ENCODE assay signal across 8 cellular contexts in the genomic region with DNA sequence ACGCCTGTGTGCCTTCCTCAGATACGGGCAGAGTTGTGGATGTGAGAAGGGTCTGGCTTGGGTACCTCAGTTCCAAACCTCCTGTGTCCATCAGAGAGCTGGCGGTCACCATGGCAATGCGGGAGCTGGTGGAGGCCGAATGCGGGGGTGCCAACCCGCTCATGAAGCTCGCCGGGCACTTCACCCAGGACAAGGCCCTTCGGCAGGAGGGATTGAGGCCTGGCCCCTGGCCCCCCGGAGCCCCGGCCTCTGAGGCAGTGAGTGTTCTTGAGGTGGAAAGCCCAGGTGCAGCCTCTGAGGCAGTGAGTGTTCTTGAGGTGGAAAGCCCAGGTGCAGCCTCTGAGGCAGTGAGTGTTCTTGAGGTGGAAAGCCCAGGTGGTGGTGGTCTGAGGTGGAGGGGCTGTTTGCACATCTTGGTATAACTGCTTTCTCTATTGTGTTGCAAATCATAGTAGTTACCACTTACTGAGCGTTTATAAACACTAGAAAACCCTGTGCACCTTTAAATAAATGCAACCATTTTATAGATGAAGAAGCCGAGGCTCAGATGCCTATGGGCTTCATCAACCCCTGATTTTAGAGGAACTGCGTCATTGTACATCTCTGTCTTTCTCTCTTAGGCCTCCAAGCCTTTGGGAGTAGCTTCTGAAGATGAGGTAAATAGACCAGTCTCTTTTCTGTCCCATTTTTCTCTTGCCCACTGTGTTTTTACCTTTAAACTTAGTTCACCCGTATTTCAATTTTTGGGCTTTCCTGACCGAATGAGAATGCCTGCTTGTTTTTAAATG. TPM values are rescaled to one million over a fixed set of nuclear protein-coding genes. Genes with fewer than 3 reads are reported as not detected.
A peak's percentile ranks its signal among the peaks of the same experiment; 100 is the strongest.
DNase-seq lines count a peak whose midpoint lies in the region; ATAC-seq, FAIRE-seq and TF ChIP-seq lines count a peak whose summit lies in the region.

No MANE protein-coding gene starts in this region.

- no peak overlapping the region for H3K14ac ChIP-seq in H1 (ENCODE audit: insufficient read length)

- H4K5ac ChIP-seq in H1 (ENCODE audit: insufficient read length, low read depth, low read length) = peak overlapping the region; percentile 53

- no peak overlapping the region for H3K23ac ChIP-seq in H1 (ENCODE audit: insufficient read length)

- H3K9ac ChIP-seq in H1 (replicated peaks in 1 of 4; ENCODE audit: extremely low read depth in 1 of 4, low read depth in 3 of 4, low read length in 3 of 4) = peak overlapping the region in 3 of 4 experiments; percentile 30 to 57 (median 52); a peak in 5 of 7 replicates

- WGBS in H1 (ENCODE audit: extremely low coverage in 1 of 2, insufficient coverage in 1 of 2, insufficient read length in 1 of 2, insufficient replicate concordance in 2 of 2, low coverage in 1 of 2, low lambda C conversion rate in 2 of 2, missing lambda C conversion rate in 1 of 2), 2 experiments = 28% methylated on average over 17 of the region's 17 CpGs; no CpG with 5 or more reads in 1 of the 2 experiments
- WGBS in transverse colon (ENCODE audit: low coverage in 1 of 2), 2 donors = 28 to 52% methylated on average over 4 to 17 of the region's 17 CpGs

- H2BK120ac ChIP-seq in H1 (replicated peaks; ENCODE audit: low read depth, low read length) = no peak overlapping the region

- H2AK5ac ChIP-seq in H1 (ENCODE audit: low read depth, low read length) = no peak overlapping the region

- peaks cover 21% of the 10 kb centered on the region for H3K36me3 Mint-ChIP-seq in mesothelial cell of epicardium

- TF ChIP-seq RAD21 in H1 (IDR thresholded peaks at IDR 0.05 in 1 of 2, conservative IDR thresholded peaks at IDR 0.05 in 1 of 2; ENCODE audit: low read depth in 2 of 2, low read length in 2 of 2) = no peak

- H3K56ac ChIP-seq in H1 (replicated peaks; ENCODE audit: insufficient read length, low read depth, low read length) = peak overlapping the region; percentile 59

- no peaks in the 10 kb centered on the region for H4K20me1 ChIP-seq in H1 (replicated peaks in 1 of 2; ENCODE audit: control insufficient read depth in 1 of 2, insufficient read depth in 2 of 2, low read length in 2 of 2)

- TF ChIP-seq CTCF in H1 (IDR thresholded peaks at IDR 0.05; ENCODE audit: control extremely low read depth in 1 of 3, insufficient read depth in 1 of 3, low read depth in 1 of 3, low read length in 3 of 3) = no peak
- TF ChIP-seq CTCF in mesothelial cell of epicardium (IDR thresholded peaks at IDR 0.05; ENCODE audit: unreplicated experiment) = no peak
- no peak for TF ChIP-seq CTCF in transverse colon (IDR thresholded peaks at IDR 0.05)

- in situ Hi-C loops in transverse colon (cut with MboI; ENCODE audit: low pct_ligation_motif_present in 1 of 4, low pct_unique_long_range_greater_than_20kb in 1 of 4, low sequenced_read_pairs in 3 of 4) = no loop called here

- peak overlapping the region; percentile 87 to 96 for H3K4me2 ChIP-seq in H1 (ENCODE audit: insufficient read depth in 1 of 2, low read depth in 2 of 2, low read length in 2 of 2)

- peak; percentile 10 for ATAC-seq in HG03139 (IDR thresholded peaks at IDR 0.05; ENCODE audit: unreplicated experiment)
- no peak for ATAC-seq in HG03442 (IDR thresholded peaks at IDR 0.05; ENCODE audit: unreplicated experiment)

- peak overlapping the region; percentile 60 for H4K91ac ChIP-seq in H1 (replicated peaks; ENCODE audit: insufficient read length, low read length)

- H3K9me3 ChIP-seq in H1 (ENCODE audit: insufficient read depth in 2 of 2, low read depth in 1 of 2, low read length in 1 of 2) (no peaks in the 10 kb centered on the region), transverse colon (no peaks in the 10 kb centered on the region)

- no peak overlapping the region; the same call in 1 of the 2 replicates for H3K27ac ChIP-seq in H1 (ENCODE audit: low read depth, low read length)
- H3K27ac ChIP-seq in transverse colon = peak overlapping the region; percentile 84 to 94 (median 90)

- peaks cover 36% of the 10 kb centered on the region for H3K4me1 Mint-ChIP-seq in mesothelial cell of epicardium

- H3K27me3 Mint-ChIP-seq in mesothelial cell of epicardium (ENCODE audit: low read depth) = no peaks in the 10 kb centered on the region

- H2AFZ ChIP-seq in H1 (ENCODE audit: low read length) = no peak overlapping the region; the same call in 1 of the 2 replicates

- H2BK5ac ChIP-seq in H1 (ENCODE audit: low read depth, low read length) = peak overlapping the region; percentile 79; the same call in 1 of the 2 replicates

- CTCF ChIA-PET in H1 (lab: Charles Lee; ENCODE audit: partially characterized antibody) = interaction anchor here (0.6 to 2.8 kb wide), 4 partner anchors 27 to 78 kb away, joined by 3 to 22 read pairs (median 3); no protein-coding TSS in a partner anchor

- H3K36me3 ChIP-seq in H1 (ENCODE audit: control insufficient read depth in 2 of 4, insufficient read depth in 4 of 4, low read length in 3 of 4) (peaks cover 0 to 33% (median 0%) of the 10 kb centered on the region in 4 experiments; a peak in 5 of 8 replicates), transverse colon (peaks cover 0 to 8% (median 0%) of the 10 kb centered on the region in 4 donors)

- H2BK15ac ChIP-seq in H1 (ENCODE audit: low read length) = peak overlapping the region; percentile 14; the same call in 1 of the 2 replicates

- peaks cover 0 to 11% of the 10 kb centered on the region in 2 experiments; a peak in 1 of 4 replicates for H3K79me2 ChIP-seq in H1 (ENCODE audit: control insufficient read depth in 1 of 2, insufficient read depth in 2 of 2, low read length in 2 of 2)

- intact Hi-C loops in transverse colon (cut with DNase I; ENCODE audit: low total_unique reads) = no loop called here

- H3K9me3 Mint-ChIP-seq in mesothelial cell of epicardium = no peaks in the 10 kb centered on the region

- POLR2A ChIA-PET in H1 (lab: Charles Lee; ENCODE audit: partially characterized antibody) = interaction anchor here (1.5 to 2.9 kb wide), 2 partner anchors 12 to 28 kb away, joined by 8 to 11 read pairs; no protein-coding TSS in a partner anchor

- no peak overlapping the region for H2BK20ac ChIP-seq in H1 (ENCODE audit: low read length)

- peak overlapping the region; percentile 33 for H3K27ac Mint-ChIP-seq in mesothelial cell of epicardium

- no peak overlapping the region for H3K4ac ChIP-seq in H1 (replicated peaks; ENCODE audit: insufficient read length, low read depth, low read length)

- H3K27me3 ChIP-seq in H1 (replicated peaks in 1 of 4; ENCODE audit: control insufficient read depth in 3 of 4, extremely low read depth in 1 of 4, insufficient read depth in 3 of 4, low read length in 3 of 4) = no peaks in the 10 kb centered on the region
- no peaks in the 10 kb centered on the region for H3K27me3 ChIP-seq in transverse colon

- no peaks in the 10 kb centered on the region for H3K79me1 ChIP-seq in H1 (ENCODE audit: low read depth, low read length)

- H3K4me3 ChIP-seq in H1 (ENCODE audit: extremely low read depth in 1 of 4, insufficient read depth in 2 of 4, low read depth in 3 of 4, low read length in 4 of 4) (peak overlapping the region; percentile 62 to 89 (median 84)), transverse colon (peak overlapping the region; percentile 66 to 96 (median 80))

- peak overlapping the region; percentile 82 for H3K4me3 Mint-ChIP-seq in mesothelial cell of epicardium

- H3K4me1 ChIP-seq in H1 (replicated peaks in 1 of 4; ENCODE audit: control insufficient read depth in 3 of 4, insufficient read depth in 4 of 4, low read length in 3 of 4) (peaks cover 0 to 13% (median 3%) of the 10 kb centered on the region in 4 experiments; a peak in 4 of 7 replicates), transverse colon (peaks cover 10 to 24% (median 18%) of the 10 kb centered on the region in 4 donors)

- H3K18ac ChIP-seq in H1 (ENCODE audit: extremely low read depth, low read length) = peak overlapping the region; percentile 74

- TF ChIP-seq EP300 in H1 (IDR thresholded peaks at IDR 0.05; ENCODE audit: borderline replicate concordance in 1 of 2, low read depth in 2 of 2, low read length in 2 of 2) = no peak
- no peak for TF ChIP-seq EP300 in transverse colon (IDR thresholded peaks at IDR 0.05; ENCODE audit: low read depth)

- peaks cover 9% of the 10 kb centered on the region for H3K23me2 ChIP-seq in H1 (ENCODE audit: low read depth, low read length)

- H2BK12ac ChIP-seq in H1 (ENCODE audit: low read depth, low read length) = no peak overlapping the region; the same call in 1 of the 2 replicates

- DNase-seq in COLO668 (lab: John Stamatoyannopoulos, UW; ENCODE audit: unreplicated experiment) (peak; percentile 21), T-helper 22 cell (ENCODE audit: low read depth) (peak; percentile 2), H1 (ENCODE audit: low read depth in 1 of 2, low spot score in 2 of 2) (peak in 1 of 2 experiments; percentile 65), mesothelial cell of epicardium (ENCODE audit: low spot score in 2 of 2, unreplicated experiment in 2 of 2) (peak in 1 of 2 experiments; percentile 40), transverse colon (peak; percentile 32), NCI-H2107 (lab: John Stamatoyannopoulos, UW) (no peak)

- no peak for FAIRE-seq in H1 (lab: Jason Lieb, UNC)

- H4K8ac ChIP-seq in H1 (ENCODE audit: extremely low read depth, insufficient read depth, low read length) = peak overlapping the region; percentile 83; the same call in 1 of the 2 replicates

- TF ChIP-seq POLR2A in H1 (IDR thresholded peaks at IDR 0.05; ENCODE audit: control extremely low read depth in 1 of 2, low read depth in 2 of 2, low read length in 2 of 2) (no peak; a peak in 1 of 3 replicates), transverse colon (IDR thresholded peaks at IDR 0.05) (no peak)

TF ChIP-seq in H1, 55 proteins besides CTCF, POLR2A, EP300 and RAD21 (continues in another document):
- TF ChIP-seq YY1 (IDR thresholded peaks at IDR 0.05; ENCODE audit: low read depth, low read length) (no peak), SP2 (IDR thresholded peaks at IDR 0.05; ENCODE audit: low read length) (no peak), MAFK (IDR thresholded peaks at IDR 0.05; ENCODE audit: low read depth, low read length) (no peak)
- TF ChIP-seq, protein P1, sequence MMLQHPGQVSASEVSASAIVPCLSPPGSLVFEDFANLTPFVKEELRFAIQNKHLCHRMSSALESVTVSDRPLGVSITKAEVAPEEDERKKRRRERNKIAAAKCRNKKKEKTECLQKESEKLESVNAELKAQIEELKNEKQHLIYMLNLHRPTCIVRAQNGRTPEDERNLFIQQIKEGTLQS (IDR thresholded peaks at IDR 0.05; ENCODE audit: insufficient read depth, low read depth, low read length) = no peak

RNA-seq across cellular contexts. Expression of a gene that starts 1.0 kb away (rescaled TPM):
- 50.4 and 50.5 TPM in 2 replicates for total RNA-seq in H1 (2021; fragmentation: NEBNext Ultra II Directional; extraction: Animal tissue kit (Norgen Biotek cat#: 25700))
- polyA plus RNA-seq in H1 (2011; rRNA removed) = 16.8 and 24.9 TPM in 2 replicates
- 24.7 TPM for polyA plus RNA-seq in H1 (2011; cell fraction: cytosol; rRNA removed)
- 41.7 TPM for polyA plus RNA-seq in H1 (2011; cell fraction: nucleus; rRNA removed)
- polyA plus RNA-seq in H1 (2012, experiment 1 of 2) = 34.6 to 42.4 TPM (median 38.0 TPM) in 4 replicates
- polyA plus RNA-seq in H1 (2012, experiment 2 of 2) = 22.4 TPM
- 15.1 TPM for polyA plus RNA-seq in H1 (2013, experiment 1 of 2)
- polyA plus RNA-seq in H1 (2013, experiment 2 of 2) = 14.9 TPM
- 27.4 and 30.5 TPM in 2 replicates for polyA minus RNA-seq in H1 (2011; rRNA and poly(A)+ RNA removed)
- 21.2 TPM for polyA minus RNA-seq in H1 (2011; cell fraction: cytosol; rRNA and poly(A)+ RNA removed)
- polyA minus RNA-seq in H1 (2011; cell fraction: nucleus; rRNA and poly(A)+ RNA removed) = 28.1 TPM
- 47.5 to 50.4 TPM (median 49.4 TPM) in 3 replicates for total RNA-seq in mesothelial cell of epicardium
- 10 to 100 TPM; 23.9 to 86.0 (median 30.3) TPM for total RNA-seq in transverse colon
